In the genomic region with DNA sequence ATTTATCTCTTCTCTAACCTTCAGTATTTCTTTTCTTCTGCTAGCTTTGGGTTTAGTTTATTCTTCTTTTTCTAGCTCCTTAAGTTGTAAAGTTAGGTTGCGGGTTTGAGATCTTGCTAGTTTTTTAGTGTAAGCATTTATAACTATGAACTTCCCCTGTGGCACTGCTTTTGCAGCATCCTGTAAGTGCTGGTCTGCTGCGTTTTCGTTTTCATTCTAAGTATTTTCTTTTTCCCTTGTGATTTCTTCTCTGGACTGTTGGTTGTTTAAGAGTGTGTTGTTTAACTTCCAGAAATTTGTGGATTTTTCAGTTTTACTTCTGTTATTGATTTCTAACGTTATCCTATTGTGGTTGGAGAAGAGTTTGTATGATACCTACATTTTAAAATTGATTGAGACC, we compare ENCODE assay signal across 13 cellular contexts.
"Had no signal": no experiment of that assay in that cellular context is flagged by ENCODE, and none has a peak within 500 bp of the region (broad histone marks: within the 10 kb centered on the region; RNA-seq: fewer than 3 reads in every experiment).

No MANE protein-coding gene starts in this region.

- H3K27me3 Mint-ChIP-seq: naive thymus-derived CD8-positive, alpha-beta T cell; progenitor cell of endocrine pancreas had no signal

- ATAC-seq: left colon; naive thymus-derived CD8-positive, alpha-beta T cell had no signal

- DNase-seq: activated CD4-positive, alpha-beta T cell treated with anti-CD3 and anti-CD28 coated beads, Interleukin-2, amount 50 U/mL, for 1 hour; activated CD8-positive, alpha-beta memory T cell treated with anti-CD3 and anti-CD28 coated beads, Interleukin-2, amount 50 U/mL, for 4 hours; activated effector memory CD4-positive, alpha-beta T cell treated with Interleukin-2 at 50 U/mL for 16 hours; adrenal gland; left colon; naive thymus-derived CD8-positive, alpha-beta T cell; nucleus accumbens; right cardiac atrium; small intestine; testis; upper lobe of right lung; WERI-Rb-1 had no signal

- H3K27ac Mint-ChIP-seq: progenitor cell of endocrine pancreas had no signal
